Comparison of ENCODE assay signal across 19 cellular contexts in the genomic region with DNA sequence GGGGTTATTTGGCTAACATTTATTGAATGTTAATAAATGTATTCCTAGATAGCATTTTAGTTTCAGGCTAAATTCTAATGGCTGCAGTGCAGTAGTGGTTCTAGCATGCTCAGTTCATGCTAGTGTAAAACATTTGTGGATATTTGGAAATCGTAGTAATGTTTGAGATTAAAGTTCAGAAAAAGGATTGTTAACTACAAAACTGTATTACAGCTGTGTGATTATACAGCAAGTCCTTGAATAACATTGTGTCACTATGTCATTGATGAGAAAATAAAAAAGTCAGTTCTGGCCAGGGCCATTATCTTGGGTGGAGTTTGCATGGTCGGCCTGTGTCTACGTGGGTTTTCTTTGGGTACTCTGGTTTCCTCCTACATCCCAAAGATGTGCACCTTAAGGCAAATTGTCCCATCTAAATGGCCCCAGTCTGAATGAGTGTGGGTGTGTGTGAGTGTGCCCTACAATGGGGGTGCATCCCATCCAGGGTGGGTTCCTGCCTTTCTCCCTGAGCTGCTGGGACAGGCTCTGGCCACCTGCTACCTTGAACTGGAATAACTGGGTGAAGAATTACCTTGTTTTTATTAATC. TPM values are rescaled to one million over a fixed set of nuclear protein-coding genes. Genes with fewer than 3 reads are reported as not detected.
A peak's percentile ranks its signal among the peaks of the same experiment; 100 is the strongest.
DNase-seq lines count a peak whose midpoint lies in the region; ATAC-seq, FAIRE-seq and TF ChIP-seq lines count a peak whose summit lies in the region.
"Had no signal": no experiment of that assay in that cellular context is flagged by ENCODE, and none has a peak within 500 bp of the region (broad histone marks: within the 10 kb centered on the region; RNA-seq: fewer than 3 reads in every experiment).

No MANE protein-coding gene starts in this region.

- no TSS peak for BruUV-seq in IMR-90 (replicated peaks; lab: Mats Ljungman, UMichigan)
- BruUV-seq in GM12878 (replicated peaks; lab: Mats Ljungman, UMichigan), result no TSS peak
- no TSS peak for BruUV-seq in A673 (replicated peaks; lab: Mats Ljungman, UMichigan)

- no peak overlapping the region for H4K91ac ChIP-seq in IMR-90 (ENCODE audit: insufficient read depth, low read depth, low read length)

- H2BK15ac ChIP-seq in IMR-90 (ENCODE audit: low read depth, low read length), result no peak overlapping the region

- H3K9me3 ChIP-seq in IMR-90 (ENCODE audit: control insufficient read depth, insufficient read depth, low read length) (no peaks in the 10 kb centered on the region), GM12878 (replicated peaks; ENCODE audit: control insufficient read depth, insufficient read depth, low read length) (no peaks in the 10 kb centered on the region), right lobe of liver (no peaks in the 10 kb centered on the region), A673 (ENCODE audit: low read depth, low read length, poor library complexity, severe bottlenecking) (no peaks in the 10 kb centered on the region), uterus (no peaks in the 10 kb centered on the region)

- no peak overlapping the region for H4K8ac ChIP-seq in IMR-90 (ENCODE audit: low read depth in 2 of 2, low read length in 2 of 2)

- intact Hi-C loops in IMR-90 (cut with micrococcal nuclease) (no loop called here), GM12878 (cut with micrococcal nuclease; ENCODE audit: unreplicated experiment) (no loop called here), right lobe of liver (cut with DNase I) (no loop called here), A673 (cut with micrococcal nuclease; ENCODE audit: unreplicated experiment) (no loop called here), uterus (cut with DNase I; ENCODE audit: low total_unique reads) (no loop called here)

- 0 out of 2 replicates have a peak overlapping the region, but pooled peaks have one; percentile 4 for H3K4me2 ChIP-seq in IMR-90 (ENCODE audit: low read depth, low read length)
- no peak overlapping the region for H3K4me2 ChIP-seq in GM12878 (ENCODE audit: control insufficient read depth, insufficient read depth)
- H3K4me2 ChIP-seq: BLaER1 had no signal

- H2AFZ ChIP-seq in IMR-90 (replicated peaks; ENCODE audit: low read length, poor library complexity) (no peak overlapping the region), GM12878 (ENCODE audit: control insufficient read depth, low read depth, low read length) (no peak overlapping the region)
- H2AFZ ChIP-seq: GM23248 had no signal

- H3K4me1 ChIP-seq in IMR-90 (ENCODE audit: control insufficient read depth, insufficient read depth, low read length) (peaks cover 9% of the 10 kb centered on the region), GM12878 (ENCODE audit: control insufficient read depth, insufficient read depth, low read length) (no peaks in the 10 kb centered on the region), right lobe of liver (peaks cover 0 to 34% (median 7%) of the 10 kb centered on the region in 4 donors), A673 (ENCODE audit: insufficient read depth, low read length, poor library complexity, severe bottlenecking) (peaks cover 56% of the 10 kb centered on the region), uterus (no peaks in the 10 kb centered on the region)

- no peak overlapping the region for H3K9ac ChIP-seq in IMR-90 (ENCODE audit: low read depth, low read length)
- no peak overlapping the region for H3K9ac ChIP-seq in GM12878 (ENCODE audit: control insufficient read depth, insufficient read depth, low read length)
- H3K9ac ChIP-seq: BLaER1, GM23248 had no signal

- in situ Hi-C loops in IMR-90 (cut with MboI; ENCODE audit: low sequenced_read_pairs) (loop anchor here (5.0 to 25.0 kb wide), 2 partner anchors 316 to 471 kb away; no protein-coding TSS in a partner anchor), GM12878 (cut with MboI) (no loop called here)

- no peak for TF ChIP-seq POLR2A in H54 (IDR thresholded peaks at IDR 0.05; ENCODE audit: low read depth, low read length)
- TF ChIP-seq POLR2A in IMR-90 (IDR thresholded peaks at IDR 0.05; ENCODE audit: low read depth, low read length), result no peak; the same call in 1 of the 2 replicates
- no peak for TF ChIP-seq POLR2A in GM12878 (IDR thresholded peaks at IDR 0.05; ENCODE audit: low read depth, low read length)
- no peak for TF ChIP-seq POLR2A in right lobe of liver (IDR thresholded peaks at IDR 0.05)
- no peak for TF ChIP-seq POLR2A in uterus (IDR thresholded peaks at IDR 0.05)

- FAIRE-seq in H54 (lab: Jason Lieb, UNC) (peak; percentile 15), GM12878 (lab: Jason Lieb, UNC) (no peak)
- FAIRE-seq: A204.1, GM19239 had no signal

- H2BK20ac ChIP-seq in IMR-90 (ENCODE audit: low read depth, low read length), result no peak overlapping the region

- ATAC-seq in IMR-90 (ENCODE audit: low read depth) (no peak), GM12878 (peak; percentile 11; the same call in 2 of the 3 replicates), right lobe of liver (peak; percentile 69 to 82 (median 76))

- H4K5ac ChIP-seq in IMR-90 (ENCODE audit: low read depth, low read length), result no peak overlapping the region

- no peak overlapping the region for H3K27ac ChIP-seq in IMR-90 (ENCODE audit: insufficient read depth, low read length)
- H3K27ac ChIP-seq in GM12878 (ENCODE audit: control insufficient read depth, insufficient read depth), result no peak overlapping the region
- H3K27ac ChIP-seq in right lobe of liver, result no peak overlapping the region
- no peak overlapping the region for H3K27ac ChIP-seq in A673 (ENCODE audit: low read depth, low read length, poor library complexity, severe bottlenecking)
- no peak overlapping the region for H3K27ac ChIP-seq in uterus
- H3K27ac ChIP-seq: BLaER1, HL-60 had no signal

- WGBS in IMR-90 (ENCODE audit: extremely low coverage in 2 of 2, insufficient read length in 1 of 2), 2 experiments, result no CpG with 5 or more reads among the region's 3 CpGs
- WGBS in GM12878 (ENCODE audit: insufficient coverage, insufficient replicate concordance, low lambda C conversion rate, missing lambda C conversion rate), result 57% methylated on average over 3 of the region's 3 CpGs
- WGBS in right lobe of liver (ENCODE audit: insufficient coverage, low coverage, low lambda C conversion rate, missing lambda C conversion rate), result 10% methylated on average over 3 of the region's 3 CpGs

- H4K20me1 ChIP-seq in IMR-90 (ENCODE audit: insufficient read depth, low read length) (peaks cover 88% of the 10 kb centered on the region), GM12878 (ENCODE audit: control insufficient read depth, insufficient read depth) (no peaks in the 10 kb centered on the region; the same call in 1 of the 2 replicates)

- dilution Hi-C loops in IMR-90 (cut with HindIII; ENCODE audit: low sequenced_read_pairs, unreplicated experiment), result no loop called here

- H3K18ac ChIP-seq in IMR-90 (ENCODE audit: low read depth, low read length), result no peak overlapping the region

- H3K36me3 ChIP-seq in IMR-90 (ENCODE audit: control insufficient read depth, insufficient read depth, low read length) (peaks cover 2% of the 10 kb centered on the region; the same call in 1 of the 2 replicates), GM12878 (ENCODE audit: control insufficient read depth in 2 of 2, insufficient read depth in 2 of 2, low read length in 1 of 2) (no peaks in the 10 kb centered on the region), right lobe of liver (no peaks in the 10 kb centered on the region), A673 (ENCODE audit: insufficient read depth, low read length, poor library complexity, severe bottlenecking) (peaks cover 6% of the 10 kb centered on the region), uterus (no peaks in the 10 kb centered on the region)

- H2BK120ac ChIP-seq in IMR-90 (ENCODE audit: low read depth, low read length), result no peak overlapping the region

- H3K14ac ChIP-seq in IMR-90 (replicated peaks; ENCODE audit: low read depth, low read length), result no peak overlapping the region

- no peaks in the 10 kb centered on the region for H3K27me3 ChIP-seq in IMR-90 (ENCODE audit: control insufficient read depth, insufficient read depth, low read length)
- H3K27me3 ChIP-seq in GM12878 (replicated peaks in 1 of 2; ENCODE audit: control insufficient read depth in 2 of 2, insufficient read depth in 2 of 2, low read length in 1 of 2), result no peaks in the 10 kb centered on the region
- no peaks in the 10 kb centered on the region for H3K27me3 ChIP-seq in right lobe of liver
- no peaks in the 10 kb centered on the region for H3K27me3 ChIP-seq in A673 (replicated peaks; ENCODE audit: insufficient read depth, low read depth, low read length, poor library complexity)
- H3K27me3 ChIP-seq in uterus, result no peaks in the 10 kb centered on the region
- H3K27me3 ChIP-seq: BLaER1 had no signal

- no peak overlapping the region for H2AK9ac ChIP-seq in IMR-90 (replicated peaks; ENCODE audit: low read depth, low read length, poor library complexity)

- SMC1A ChIA-PET in GM12878 (lab: Charles Lee; ENCODE audit: uncharacterized antibody, unreplicated experiment), result interaction anchor here (1.2 kb wide), 1 partner anchor 25 kb away, joined by 3 read pairs; no protein-coding TSS in a partner anchor

- CTCF ChIA-PET in IMR-90 (lab: Yijun Ruan, JAX) (no interaction called here), GM12878 (lab: Yijun Ruan, JAX) (no interaction called here), A673 (lab: Charles Lee) (no interaction called here)

- H3K4ac ChIP-seq in IMR-90 (ENCODE audit: low read depth, low read length), result no peak overlapping the region

- TF ChIP-seq CTCF in IMR-90 (conservative IDR thresholded peaks at IDR 0.05; ENCODE audit: low read depth, low read length) (no peak), GM12878 (IDR thresholded peaks at IDR 0.05 in 2 of 3, conservative IDR thresholded peaks at IDR 0.05 in 1 of 3; ENCODE audit: control insufficient read depth in 2 of 3, extremely low read depth in 1 of 3, insufficient read depth in 1 of 3, low read depth in 3 of 3, low read length in 3 of 3) (no peak), right lobe of liver (IDR thresholded peaks at IDR 0.05) (no peak), A673 (conservative IDR thresholded peaks at IDR 0.05; ENCODE audit: low read depth, low read length) (no peak), uterus (IDR thresholded peaks at IDR 0.05) (no peak)

- no peak overlapping the region for H2BK5ac ChIP-seq in IMR-90 (ENCODE audit: low read depth, low read length, poor library complexity, severe bottlenecking)

- DNase-seq in H54 (ENCODE audit: insufficient read length, low spot score), result no peak
- no peak for DNase-seq in IMR-90
- DNase-seq in GM12878 (ENCODE audit: low read depth, low spot score), result no peak
- DNase-seq in right lobe of liver, result no peak
- DNase-seq in A673 (ENCODE audit: low spot score), result no peak
- no peak for DNase-seq in Kasumi-1 (lab: John Stamatoyannopoulos, UW)
- no peak for DNase-seq in uterus
- DNase-seq: CD4-positive, alpha-beta memory T cell; DMS153; DMS79; GDM1; GM23248; HCEC 1CT; HFFc6; KBM-7 had no signal

- H3K79me1 ChIP-seq in IMR-90 (ENCODE audit: low read depth in 1 of 2, low read length in 2 of 2), result peaks cover 8 to 58% of the 10 kb centered on the region in 2 experiments; a peak in 3 of 4 replicates

- H3K56ac ChIP-seq in IMR-90 (ENCODE audit: extremely low read depth, insufficient read depth, low read length), result no peak overlapping the region

- TF ChIP-seq RAD21 in IMR-90 (IDR thresholded peaks at IDR 0.05; ENCODE audit: low read length) (no peak), GM12878 (IDR thresholded peaks at IDR 0.05; ENCODE audit: insufficient read depth, low read depth, low read length) (no peak)

- no peak overlapping the region for H2AK5ac ChIP-seq in IMR-90 (ENCODE audit: low read depth, low read length)

- POLR2A ChIA-PET in IMR-90 (lab: Charles Lee; ENCODE audit: unreplicated experiment), result no interaction called here
- POLR2A ChIA-PET in GM12878 (lab: Charles Lee), result no interaction called here
- POLR2A ChIA-PET in A673 (lab: Charles Lee; ENCODE audit: low non-redundant PET), result no interaction called here

- peaks cover 10% of the 10 kb centered on the region for H3K9me1 ChIP-seq in IMR-90 (ENCODE audit: insufficient read depth, low read length)

- no peaks in the 10 kb centered on the region for H3K79me2 ChIP-seq in GM12878 (ENCODE audit: control insufficient read depth, insufficient read depth, low read length)

- no peak overlapping the region for H3K4me3 ChIP-seq in IMR-90 (ENCODE audit: insufficient read depth, low read depth, low read length)
- no peak overlapping the region for H3K4me3 ChIP-seq in GM12878
- H3K4me3 ChIP-seq in right lobe of liver, result no peak overlapping the region
- H3K4me3 ChIP-seq in A673 (ENCODE audit: low read depth, low read length, poor library complexity, severe bottlenecking), result no peak overlapping the region
- H3K4me3 ChIP-seq in uterus, result no peak overlapping the region
- H3K4me3 ChIP-seq: BLaER1, GM23248 had no signal

- RAD21 ChIA-PET in GM12878 (lab: Charles Lee; ENCODE audit: unreplicated experiment), result interaction anchor here (1.0 kb wide), 1 partner anchor 65 kb away, joined by 3 read pairs; no protein-coding TSS in a partner anchor

- no peak overlapping the region for H3K23ac ChIP-seq in IMR-90 (ENCODE audit: low read depth, low read length)

- no peak for TF ChIP-seq EP300 in GM12878 (IDR thresholded peaks at IDR 0.05; ENCODE audit: borderline replicate concordance in 1 of 2, control insufficient read depth in 1 of 2, low read depth in 2 of 2, low read length in 2 of 2)

RNA-seq across cellular contexts. Expression of gene ZSWIM6, which starts 8.8 kb away (rescaled TPM):
- total RNA-seq in IMR-90 (2012; rRNA removed), result 10.8 TPM in 2 replicates
- polyA plus RNA-seq in IMR-90 (2012; rRNA removed), result 12.7 and 14.1 TPM in 2 replicates
- polyA plus RNA-seq in IMR-90 (2012; cell fraction: cytosol; rRNA removed), result 4.5 and 6.0 TPM in 2 replicates
- polyA plus RNA-seq in IMR-90 (2012; cell fraction: nucleus; rRNA removed; ENCODE audit: low replicate concordance), result 31.9 and 56.3 TPM in 2 replicates
- total RNA-seq in GM12878 (2013; cell fraction: nucleolus; rRNA removed), result 16.7 and 17.8 TPM in 2 replicates
- total RNA-seq in GM12878 (2014; rRNA removed), result 2.7 and 3.0 TPM in 2 replicates
- total RNA-seq in GM12878 (2014; rRNA removed; fragmentation: Illumina TruSeq; extraction: Trizol), result 3.8 and 4.1 TPM in 2 replicates
- 5.9 and 6.2 TPM in 2 replicates for total RNA-seq in GM12878 (2021)
- 0.63 TPM for polyA plus RNA-seq in GM12878 (2011; ENCODE audit: low read depth)
- polyA plus RNA-seq in GM12878 (2011; rRNA removed), result 5.7 and 6.1 TPM in 2 replicates
- polyA plus RNA-seq in GM12878 (2011; cell fraction: cytosol; rRNA removed), result 4.9 and 5.2 TPM in 2 replicates
- 8.4 and 11.4 TPM in 2 replicates for polyA plus RNA-seq in GM12878 (2011; cell fraction: nucleus; rRNA removed)
- 0.60 and 0.86 TPM in 2 replicates for polyA plus RNA-seq in GM12878 (2012)
- polyA plus RNA-seq in GM12878 (2014; fragmentation: Illumina TruSeq; extraction: Trizol), result 5.3 and 6.2 TPM in 2 replicates
- 1 to 10 TPM; 1.5 to 2.1 TPM for polyA plus RNA-seq in GM12878 (2014; fragmentation: Nextera tagmentation; extraction: Ambion mirVana)
- polyA plus RNA-seq in GM12878 (2014; rRNA removed), result 4.7 TPM in 2 replicates
- polyA plus RNA-seq in GM12878 (2016; fragmentation: Nextera tagmentation; extraction: Ambion mirVana), result under 1 TPM; 0.53 to 0.59 TPM
- polyA minus RNA-seq in GM12878 (2011; rRNA and poly(A)+ RNA removed), result 12.2 and 13.0 TPM in 2 replicates
- 3.7 and 4.1 TPM in 2 replicates for polyA minus RNA-seq in GM12878 (2011; cell fraction: cytosol; rRNA and poly(A)+ RNA removed)
- 7.5 and 10.0 TPM in 2 replicates for polyA minus RNA-seq in GM12878 (2011; cell fraction: nucleus; rRNA and poly(A)+ RNA removed)
- total RNA-seq in right lobe of liver, result 1 to 10 TPM; 2.8 to 7.2 (median 4.1) TPM
- 43.9 and 47.3 TPM in 2 replicates for total RNA-seq in A673 (2021)
- 10 to 100 TPM in 3 of 4 donors, 1 to 10 TPM in 1; 4.1 to 14.8 (median 11.1) TPM for total RNA-seq in uterus
